ENCODE assay signal across 1 cellular context in the genomic region with DNA sequence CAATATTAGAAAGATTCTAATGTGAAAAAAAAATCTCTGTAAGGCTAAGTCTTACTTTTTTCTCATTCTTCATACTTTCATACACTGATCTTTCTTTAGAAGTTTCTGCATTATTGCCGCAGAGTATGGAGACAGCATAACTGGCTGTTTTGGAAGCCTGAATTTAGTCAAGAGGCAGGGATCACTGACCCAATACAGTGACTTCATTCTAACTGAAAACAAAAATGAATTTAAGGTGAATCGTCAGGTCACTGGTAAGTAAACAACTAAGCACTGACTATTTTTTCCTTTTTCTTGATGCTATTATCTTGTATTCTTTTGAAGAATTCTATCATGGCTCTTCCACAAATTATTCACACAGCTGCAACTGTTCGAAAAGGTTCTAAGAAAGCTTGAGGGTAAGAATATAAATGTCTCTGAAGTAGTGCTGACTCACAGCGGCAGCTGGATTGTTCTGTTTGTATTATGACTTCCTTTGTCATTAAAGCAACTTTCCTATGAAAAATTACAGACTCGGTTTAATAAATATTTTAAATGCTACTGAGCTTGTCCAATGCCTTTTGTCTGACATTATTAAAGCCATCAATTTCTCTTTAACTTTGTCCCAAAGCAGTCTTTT.
TF ChIP-seq lines count a peak whose summit lies in the region.

No MANE protein-coding gene starts in this region.

TF ChIP-seq in GM12878, 131 proteins besides CTCF, POLR2A, EP300 and RAD21 (continues in another document):
- TF ChIP-seq IKZF2 (IDR thresholded peaks at IDR 0.05) (no peak), EGR1 (IDR thresholded peaks at IDR 0.05; ENCODE audit: borderline replicate concordance in 1 of 2, low read depth in 2 of 2, low read length in 2 of 2) (no peak), CBX3 (IDR thresholded peaks at IDR 0.05; ENCODE audit: borderline replicate concordance, low read depth) (no peak), KLF5 (IDR thresholded peaks at IDR 0.05; ENCODE audit: partially characterized antibody) (no peak), LARP7 (IDR thresholded peaks at IDR 0.05) (no peak), HDAC2 (IDR thresholded peaks at IDR 0.05) (no peak), NFIC (IDR thresholded peaks at IDR 0.05; ENCODE audit: low read depth, low read length) (peak; percentile 26; the same call in 1 of the 2 replicates), CBX5 (IDR thresholded peaks at IDR 0.05; ENCODE audit: low read depth) (no peak), POLR2AphosphoS2 (IDR thresholded peaks at IDR 0.05; ENCODE audit: low read depth, low read length) (no peak), PAX5 (IDR thresholded peaks at IDR 0.05; ENCODE audit: borderline replicate concordance, low read depth, low read length) (no peak), CHD4 (IDR thresholded peaks at IDR 0.05) (no peak), CHD1 (IDR thresholded peaks at IDR 0.05; ENCODE audit: low read depth, low read length) (no peak), JUND (IDR thresholded peaks at IDR 0.05; ENCODE audit: low read depth, low read length) (no peak), MXI1 (IDR thresholded peaks at IDR 0.05; ENCODE audit: low read depth, low read length) (no peak), ASH2L (IDR thresholded peaks at IDR 0.05; ENCODE audit: borderline replicate concordance, low read depth) (no peak), SUZ12 (IDR thresholded peaks at IDR 0.05; ENCODE audit: unreplicated experiment) (no peak), SMARCA5 (IDR thresholded peaks at IDR 0.05) (no peak), HDAC6 (IDR thresholded peaks at IDR 0.05; ENCODE audit: unreplicated experiment) (no peak), CBFB (IDR thresholded peaks at IDR 0.05; ENCODE audit: low read depth) (no peak), ZNF24 (IDR thresholded peaks at IDR 0.05) (peak; percentile 56; the same call in 1 of the 2 replicates), NBN (IDR thresholded peaks at IDR 0.05) (no peak), GABPA (IDR thresholded peaks at IDR 0.05; ENCODE audit: low read depth) (no peak), POU2F2 (IDR thresholded peaks at IDR 0.05; ENCODE audit: borderline replicate concordance, low read depth, low read length) (no peak), RBBP5 (conservative IDR thresholded peaks at IDR 0.05) (no peak), STAT3 (IDR thresholded peaks at IDR 0.05; ENCODE audit: low read depth, low read length) (no peak), BACH1 (IDR thresholded peaks at IDR 0.05; ENCODE audit: borderline replicate concordance) (peak; percentile 49; the same call in 1 of the 2 replicates), ZNF217 (IDR thresholded peaks at IDR 0.05) (no peak), PAX8 (IDR thresholded peaks at IDR 0.05) (no peak), NR2F1 (conservative IDR thresholded peaks at IDR 0.05) (peak; percentile 61; the same call in 1 of the 2 replicates), ETV6 (conservative IDR thresholded peaks at IDR 0.05 in 1 of 2, IDR thresholded peaks at IDR 0.05 in 1 of 2; ENCODE audit: borderline replicate concordance in 1 of 2, low read depth in 1 of 2) (no peak), MTA3 (IDR thresholded peaks at IDR 0.05; ENCODE audit: borderline replicate concordance, low read length) (no peak)
- TF ChIP-seq, protein P1, sequence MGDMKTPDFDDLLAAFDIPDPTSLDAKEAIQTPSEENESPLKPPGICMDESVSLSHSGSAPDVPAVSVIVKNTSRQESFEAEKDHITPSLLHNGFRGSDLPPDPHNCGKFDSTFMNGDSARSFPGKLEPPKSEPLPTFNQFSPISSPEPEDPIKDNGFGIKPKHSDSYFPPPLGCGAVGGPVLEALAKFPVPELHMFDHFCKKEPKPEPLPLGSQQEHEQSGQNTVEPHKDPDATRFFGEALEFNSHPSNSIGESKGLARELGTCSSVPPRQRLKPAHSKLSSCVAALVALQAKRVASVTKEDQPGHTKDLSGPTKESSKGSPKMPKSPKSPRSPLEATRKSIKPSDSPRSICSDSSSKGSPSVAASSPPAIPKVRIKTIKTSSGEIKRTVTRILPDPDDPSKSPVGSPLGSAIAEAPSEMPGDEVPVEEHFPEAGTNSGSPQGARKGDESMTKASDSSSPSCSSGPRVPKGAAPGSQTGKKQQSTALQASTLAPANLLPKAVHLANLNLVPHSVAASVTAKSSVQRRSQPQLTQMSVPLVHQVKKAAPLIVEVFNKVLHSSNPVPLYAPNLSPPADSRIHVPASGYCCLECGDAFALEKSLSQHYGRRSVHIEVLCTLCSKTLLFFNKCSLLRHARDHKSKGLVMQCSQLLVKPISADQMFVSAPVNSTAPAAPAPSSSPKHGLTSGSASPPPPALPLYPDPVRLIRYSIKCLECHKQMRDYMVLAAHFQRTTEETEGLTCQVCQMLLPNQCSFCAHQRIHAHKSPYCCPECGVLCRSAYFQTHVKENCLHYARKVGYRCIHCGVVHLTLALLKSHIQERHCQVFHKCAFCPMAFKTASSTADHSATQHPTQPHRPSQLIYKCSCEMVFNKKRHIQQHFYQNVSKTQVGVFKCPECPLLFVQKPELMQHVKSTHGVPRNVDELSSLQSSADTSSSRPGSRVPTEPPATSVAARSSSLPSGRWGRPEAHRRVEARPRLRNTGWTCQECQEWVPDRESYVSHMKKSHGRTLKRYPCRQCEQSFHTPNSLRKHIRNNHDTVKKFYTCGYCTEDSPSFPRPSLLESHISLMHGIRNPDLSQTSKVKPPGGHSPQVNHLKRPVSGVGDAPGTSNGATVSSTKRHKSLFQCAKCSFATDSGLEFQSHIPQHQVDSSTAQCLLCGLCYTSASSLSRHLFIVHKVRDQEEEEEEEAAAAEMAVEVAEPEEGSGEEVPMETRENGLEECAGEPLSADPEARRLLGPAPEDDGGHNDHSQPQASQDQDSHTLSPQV (IDR thresholded peaks at IDR 0.05), result peak; percentile 54; the same call in 1 of the 2 replicates
- TF ChIP-seq, protein P2, sequence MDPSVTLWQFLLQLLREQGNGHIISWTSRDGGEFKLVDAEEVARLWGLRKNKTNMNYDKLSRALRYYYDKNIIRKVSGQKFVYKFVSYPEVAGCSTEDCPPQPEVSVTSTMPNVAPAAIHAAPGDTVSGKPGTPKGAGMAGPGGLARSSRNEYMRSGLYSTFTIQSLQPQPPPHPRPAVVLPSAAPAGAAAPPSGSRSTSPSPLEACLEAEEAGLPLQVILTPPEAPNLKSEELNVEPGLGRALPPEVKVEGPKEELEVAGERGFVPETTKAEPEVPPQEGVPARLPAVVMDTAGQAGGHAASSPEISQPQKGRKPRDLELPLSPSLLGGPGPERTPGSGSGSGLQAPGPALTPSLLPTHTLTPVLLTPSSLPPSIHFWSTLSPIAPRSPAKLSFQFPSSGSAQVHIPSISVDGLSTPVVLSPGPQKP (IDR thresholded peaks at IDR 0.05; ENCODE audit: low read depth, low read length), result no peak
- TF ChIP-seq, protein P3, sequence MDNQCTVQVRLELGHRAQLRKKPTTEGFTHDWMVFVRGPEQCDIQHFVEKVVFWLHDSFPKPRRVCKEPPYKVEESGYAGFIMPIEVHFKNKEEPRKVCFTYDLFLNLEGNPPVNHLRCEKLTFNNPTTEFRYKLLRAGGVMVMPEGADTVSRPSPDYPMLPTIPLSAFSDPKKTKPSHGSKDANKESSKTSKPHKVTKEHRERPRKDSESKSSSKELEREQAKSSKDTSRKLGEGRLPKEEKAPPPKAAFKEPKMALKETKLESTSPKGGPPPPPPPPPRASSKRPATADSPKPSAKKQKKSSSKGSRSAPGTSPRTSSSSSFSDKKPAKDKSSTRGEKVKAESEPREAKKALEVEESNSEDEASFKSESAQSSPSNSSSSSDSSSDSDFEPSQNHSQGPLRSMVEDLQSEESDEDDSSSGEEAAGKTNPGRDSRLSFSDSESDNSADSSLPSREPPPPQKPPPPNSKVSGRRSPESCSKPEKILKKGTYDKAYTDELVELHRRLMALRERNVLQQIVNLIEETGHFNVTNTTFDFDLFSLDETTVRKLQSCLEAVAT (IDR thresholded peaks at IDR 0.05), result no peak
- TF ChIP-seq, protein P4, sequence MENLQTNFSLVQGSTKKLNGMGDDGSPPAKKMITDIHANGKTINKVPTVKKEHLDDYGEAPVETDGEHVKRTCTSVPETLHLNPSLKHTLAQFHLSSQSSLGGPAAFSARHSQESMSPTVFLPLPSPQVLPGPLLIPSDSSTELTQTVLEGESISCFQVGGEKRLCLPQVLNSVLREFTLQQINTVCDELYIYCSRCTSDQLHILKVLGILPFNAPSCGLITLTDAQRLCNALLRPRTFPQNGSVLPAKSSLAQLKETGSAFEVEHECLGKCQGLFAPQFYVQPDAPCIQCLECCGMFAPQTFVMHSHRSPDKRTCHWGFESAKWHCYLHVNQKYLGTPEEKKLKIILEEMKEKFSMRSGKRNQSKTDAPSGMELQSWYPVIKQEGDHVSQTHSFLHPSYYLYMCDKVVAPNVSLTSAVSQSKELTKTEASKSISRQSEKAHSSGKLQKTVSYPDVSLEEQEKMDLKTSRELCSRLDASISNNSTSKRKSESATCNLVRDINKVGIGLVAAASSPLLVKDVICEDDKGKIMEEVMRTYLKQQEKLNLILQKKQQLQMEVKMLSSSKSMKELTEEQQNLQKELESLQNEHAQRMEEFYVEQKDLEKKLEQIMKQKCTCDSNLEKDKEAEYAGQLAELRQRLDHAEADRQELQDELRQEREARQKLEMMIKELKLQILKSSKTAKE (IDR thresholded peaks at IDR 0.05; ENCODE audit: low read depth, poor library complexity, severe bottlenecking), result peak; percentile 21
- TF ChIP-seq, protein P5, sequence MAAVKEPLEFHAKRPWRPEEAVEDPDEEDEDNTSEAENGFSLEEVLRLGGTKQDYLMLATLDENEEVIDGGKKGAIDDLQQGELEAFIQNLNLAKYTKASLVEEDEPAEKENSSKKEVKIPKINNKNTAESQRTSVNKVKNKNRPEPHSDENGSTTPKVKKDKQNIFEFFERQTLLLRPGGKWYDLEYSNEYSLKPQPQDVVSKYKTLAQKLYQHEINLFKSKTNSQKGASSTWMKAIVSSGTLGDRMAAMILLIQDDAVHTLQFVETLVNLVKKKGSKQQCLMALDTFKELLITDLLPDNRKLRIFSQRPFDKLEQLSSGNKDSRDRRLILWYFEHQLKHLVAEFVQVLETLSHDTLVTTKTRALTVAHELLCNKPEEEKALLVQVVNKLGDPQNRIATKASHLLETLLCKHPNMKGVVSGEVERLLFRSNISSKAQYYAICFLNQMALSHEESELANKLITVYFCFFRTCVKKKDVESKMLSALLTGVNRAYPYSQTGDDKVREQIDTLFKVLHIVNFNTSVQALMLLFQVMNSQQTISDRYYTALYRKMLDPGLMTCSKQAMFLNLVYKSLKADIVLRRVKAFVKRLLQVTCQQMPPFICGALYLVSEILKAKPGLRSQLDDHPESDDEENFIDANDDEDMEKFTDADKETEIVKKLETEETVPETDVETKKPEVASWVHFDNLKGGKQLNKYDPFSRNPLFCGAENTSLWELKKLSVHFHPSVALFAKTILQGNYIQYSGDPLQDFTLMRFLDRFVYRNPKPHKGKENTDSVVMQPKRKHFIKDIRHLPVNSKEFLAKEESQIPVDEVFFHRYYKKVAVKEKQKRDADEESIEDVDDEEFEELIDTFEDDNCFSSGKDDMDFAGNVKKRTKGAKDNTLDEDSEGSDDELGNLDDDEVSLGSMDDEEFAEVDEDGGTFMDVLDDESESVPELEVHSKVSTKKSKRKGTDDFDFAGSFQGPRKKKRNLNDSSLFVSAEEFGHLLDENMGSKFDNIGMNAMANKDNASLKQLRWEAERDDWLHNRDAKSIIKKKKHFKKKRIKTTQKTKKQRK (IDR thresholded peaks at IDR 0.05; ENCODE audit: low read depth, low read length), result no peak
- TF ChIP-seq, protein P6, sequence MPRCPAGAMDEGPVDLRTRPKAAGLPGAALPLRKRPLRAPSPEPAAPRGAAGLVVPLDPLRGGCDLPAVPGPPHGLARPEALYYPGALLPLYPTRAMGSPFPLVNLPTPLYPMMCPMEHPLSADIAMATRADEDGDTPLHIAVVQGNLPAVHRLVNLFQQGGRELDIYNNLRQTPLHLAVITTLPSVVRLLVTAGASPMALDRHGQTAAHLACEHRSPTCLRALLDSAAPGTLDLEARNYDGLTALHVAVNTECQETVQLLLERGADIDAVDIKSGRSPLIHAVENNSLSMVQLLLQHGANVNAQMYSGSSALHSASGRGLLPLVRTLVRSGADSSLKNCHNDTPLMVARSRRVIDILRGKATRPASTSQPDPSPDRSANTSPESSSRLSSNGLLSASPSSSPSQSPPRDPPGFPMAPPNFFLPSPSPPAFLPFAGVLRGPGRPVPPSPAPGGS (IDR thresholded peaks at IDR 0.05; ENCODE audit: borderline replicate concordance, insufficient read depth, low read depth, low read length, poor library complexity, severe bottlenecking), result no peak
- TF ChIP-seq, protein P7, sequence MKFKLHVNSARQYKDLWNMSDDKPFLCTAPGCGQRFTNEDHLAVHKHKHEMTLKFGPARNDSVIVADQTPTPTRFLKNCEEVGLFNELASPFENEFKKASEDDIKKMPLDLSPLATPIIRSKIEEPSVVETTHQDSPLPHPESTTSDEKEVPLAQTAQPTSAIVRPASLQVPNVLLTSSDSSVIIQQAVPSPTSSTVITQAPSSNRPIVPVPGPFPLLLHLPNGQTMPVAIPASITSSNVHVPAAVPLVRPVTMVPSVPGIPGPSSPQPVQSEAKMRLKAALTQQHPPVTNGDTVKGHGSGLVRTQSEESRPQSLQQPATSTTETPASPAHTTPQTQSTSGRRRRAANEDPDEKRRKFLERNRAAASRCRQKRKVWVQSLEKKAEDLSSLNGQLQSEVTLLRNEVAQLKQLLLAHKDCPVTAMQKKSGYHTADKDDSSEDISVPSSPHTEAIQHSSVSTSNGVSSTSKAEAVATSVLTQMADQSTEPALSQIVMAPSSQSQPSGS (IDR thresholded peaks at IDR 0.05; ENCODE audit: low read length), result peak; percentile 49; the same call in 1 of the 2 replicates
- TF ChIP-seq, protein P8, sequence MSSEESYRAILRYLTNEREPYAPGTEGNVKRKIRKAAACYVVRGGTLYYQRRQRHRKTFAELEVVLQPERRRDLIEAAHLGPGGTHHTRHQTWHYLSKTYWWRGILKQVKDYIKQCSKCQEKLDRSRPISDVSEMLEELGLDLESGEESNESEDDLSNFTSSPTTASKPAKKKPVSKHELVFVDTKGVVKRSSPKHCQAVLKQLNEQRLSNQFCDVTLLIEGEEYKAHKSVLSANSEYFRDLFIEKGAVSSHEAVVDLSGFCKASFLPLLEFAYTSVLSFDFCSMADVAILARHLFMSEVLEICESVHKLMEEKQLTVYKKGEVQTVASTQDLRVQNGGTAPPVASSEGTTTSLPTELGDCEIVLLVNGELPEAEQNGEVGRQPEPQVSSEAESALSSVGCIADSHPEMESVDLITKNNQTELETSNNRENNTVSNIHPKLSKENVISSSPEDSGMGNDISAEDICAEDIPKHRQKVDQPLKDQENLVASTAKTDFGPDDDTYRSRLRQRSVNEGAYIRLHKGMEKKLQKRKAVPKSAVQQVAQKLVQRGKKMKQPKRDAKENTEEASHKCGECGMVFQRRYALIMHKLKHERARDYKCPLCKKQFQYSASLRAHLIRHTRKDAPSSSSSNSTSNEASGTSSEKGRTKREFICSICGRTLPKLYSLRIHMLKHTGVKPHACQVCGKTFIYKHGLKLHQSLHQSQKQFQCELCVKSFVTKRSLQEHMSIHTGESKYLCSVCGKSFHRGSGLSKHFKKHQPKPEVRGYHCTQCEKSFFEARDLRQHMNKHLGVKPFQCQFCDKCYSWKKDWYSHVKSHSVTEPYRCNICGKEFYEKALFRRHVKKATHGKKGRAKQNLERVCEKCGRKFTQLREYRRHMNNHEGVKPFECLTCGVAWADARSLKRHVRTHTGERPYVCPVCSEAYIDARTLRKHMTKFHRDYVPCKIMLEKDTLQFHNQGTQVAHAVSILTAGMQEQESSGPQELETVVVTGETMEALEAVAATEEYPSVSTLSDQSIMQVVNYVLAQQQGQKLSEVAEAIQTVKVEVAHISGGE (CRISPR knock-in tag; IDR thresholded peaks at IDR 0.05), result no peak
- TF ChIP-seq, protein P9, sequence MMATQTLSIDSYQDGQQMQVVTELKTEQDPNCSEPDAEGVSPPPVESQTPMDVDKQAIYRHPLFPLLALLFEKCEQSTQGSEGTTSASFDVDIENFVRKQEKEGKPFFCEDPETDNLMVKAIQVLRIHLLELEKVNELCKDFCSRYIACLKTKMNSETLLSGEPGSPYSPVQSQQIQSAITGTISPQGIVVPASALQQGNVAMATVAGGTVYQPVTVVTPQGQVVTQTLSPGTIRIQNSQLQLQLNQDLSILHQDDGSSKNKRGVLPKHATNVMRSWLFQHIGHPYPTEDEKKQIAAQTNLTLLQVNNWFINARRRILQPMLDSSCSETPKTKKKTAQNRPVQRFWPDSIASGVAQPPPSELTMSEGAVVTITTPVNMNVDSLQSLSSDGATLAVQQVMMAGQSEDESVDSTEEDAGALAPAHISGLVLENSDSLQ (IDR thresholded peaks at IDR 0.05), result no peak
